ENCODE assay signal across 13 cellular contexts in genomic region chr17:332558-333322, GRCh38. TPM values are rescaled to one million over a fixed set of nuclear protein-coding genes. Genes with fewer than 3 reads are reported as not detected.
DNase-seq lines count a peak whose midpoint lies in the region; ATAC-seq, FAIRE-seq and TF ChIP-seq lines count a peak whose summit lies in the region.
"Had no signal": no experiment of that assay in that cellular context is flagged by ENCODE, and none has a peak within 500 bp of the region (broad histone marks: within the 10 kb centered on the region; RNA-seq: fewer than 3 reads in every experiment).

No MANE protein-coding gene starts in this region.

- dilution Hi-C loops in keratinocyte (cut with MboI; ENCODE audit: extremely low pct_ligation_motif_present, low sequenced_read_pairs) = no loop called here

- H3K36me3 ChIP-seq in keratinocyte (ENCODE audit: control insufficient read depth in 2 of 2, extremely low read depth in 1 of 2, insufficient read depth in 2 of 2, low read length in 2 of 2) = no peaks in the 10 kb centered on the region

- FAIRE-seq in keratinocyte (lab: Jason Lieb, UNC) = peak; percentile 96
- FAIRE-seq: small intestine had no signal

- no peak for ATAC-seq in activated CD8-positive, alpha-beta memory T cell treated with anti-CD3 and anti-CD28 coated beads, Interleukin-2, amount 10 ng/mL, durations not matched to agents 7 days and 5 days
- no peak for ATAC-seq in GM19452 (IDR thresholded peaks at IDR 0.05; ENCODE audit: unreplicated experiment)

- H3K9me3 Mint-ChIP-seq in chondrocyte (ENCODE audit: low read depth) = no peaks in the 10 kb centered on the region
- H3K9me3 Mint-ChIP-seq in activated CD8-positive, alpha-beta memory T cell treated with anti-CD3 and anti-CD28 coated beads, Interleukin-2, amount 10 ng/mL, durations not matched to agents 7 days and 5 days (ENCODE audit: low read depth) = no peaks in the 10 kb centered on the region
- H3K9me3 Mint-ChIP-seq: activated naive CD8-positive, alpha-beta T cell treated with anti-CD3 and anti-CD28 coated beads for 36 hours had no signal

- H3K4me3 ChIP-seq in keratinocyte (ENCODE audit: control insufficient read depth in 2 of 3, extremely low read depth in 1 of 3, insufficient read depth in 2 of 3, low read depth in 1 of 3, low read length in 3 of 3) (peak overlapping the region in 2 of 3 experiments; percentile 28 to 30), skin epidermis (peak overlapping the region in 1 of 7 experiments; percentile 15)

- H3K9me3 ChIP-seq in keratinocyte (ENCODE audit: control insufficient read depth, low read depth, low read length) = no peaks in the 10 kb centered on the region

- H3K27me3 Mint-ChIP-seq in chondrocyte (ENCODE audit: low read depth) = no peaks in the 10 kb centered on the region
- H3K27me3 Mint-ChIP-seq in activated CD8-positive, alpha-beta memory T cell treated with anti-CD3 and anti-CD28 coated beads, Interleukin-2, amount 10 ng/mL, durations not matched to agents 7 days and 5 days = peaks cover 46% of the 10 kb centered on the region

- peak overlapping the region; percentile 42 for H3K9ac ChIP-seq in keratinocyte (ENCODE audit: control insufficient read depth, extremely low read depth, insufficient read depth, low read length)

- H3K36me3 Mint-ChIP-seq in chondrocyte (ENCODE audit: low read depth) = no peaks in the 10 kb centered on the region
- no peaks in the 10 kb centered on the region for H3K36me3 Mint-ChIP-seq in activated CD8-positive, alpha-beta memory T cell treated with anti-CD3 and anti-CD28 coated beads, Interleukin-2, amount 10 ng/mL, durations not matched to agents 7 days and 5 days
- H3K36me3 Mint-ChIP-seq: activated naive CD8-positive, alpha-beta T cell treated with anti-CD3 and anti-CD28 coated beads for 36 hours had no signal

- no peaks in the 10 kb centered on the region for H3K9me1 ChIP-seq in keratinocyte (ENCODE audit: control insufficient read depth, extremely low read depth, insufficient read depth, low read length)

- CTCF ChIA-PET in activated CD8-positive, alpha-beta memory T cell treated with anti-CD3 and anti-CD28 coated beads, Interleukin-2, amount 10 ng/mL, durations not matched to agents 7 days and 5 days (lab: Charles Lee) = no interaction called here

- peak overlapping the region; percentile 65 for H3K4me2 ChIP-seq in keratinocyte (ENCODE audit: control insufficient read depth, extremely low read depth, insufficient read depth, low read depth, low read length)

- no peak overlapping the region for H3K27ac ChIP-seq in keratinocyte (ENCODE audit: control insufficient read depth, insufficient read depth, low read length)
- H3K27ac ChIP-seq in skin epidermis = peak overlapping the region in 17 of 21 experiments; percentile 18 to 82 (median 70)

- TF ChIP-seq CTCF in chondrocyte (IDR thresholded peaks at IDR 0.05) (peak; percentile 26), keratinocyte (optimal IDR thresholded peaks at IDR 0.05 in 1 of 3, IDR thresholded peaks at IDR 0.05 in 1 of 3, conservative IDR thresholded peaks at IDR 0.05 in 1 of 3; ENCODE audit: extremely low read depth in 1 of 3, insufficient read depth in 2 of 3, low read length in 3 of 3) (peak in 1 of 3 experiments; percentile 12)

- peak overlapping the region; percentile 41 for H2AFZ ChIP-seq in keratinocyte (ENCODE audit: control insufficient read depth, low read length)

- H3K4me3 Mint-ChIP-seq in chondrocyte (ENCODE audit: unreplicated experiment) = peak overlapping the region; percentile 61
- H3K4me3 Mint-ChIP-seq in activated CD8-positive, alpha-beta memory T cell treated with anti-CD3 and anti-CD28 coated beads, Interleukin-2, amount 10 ng/mL, durations not matched to agents 7 days and 5 days = no peak overlapping the region

- peaks cover 50% of the 10 kb centered on the region for H3K4me1 Mint-ChIP-seq in chondrocyte (ENCODE audit: low read depth)
- H3K4me1 Mint-ChIP-seq in activated CD8-positive, alpha-beta memory T cell treated with anti-CD3 and anti-CD28 coated beads, Interleukin-2, amount 10 ng/mL, durations not matched to agents 7 days and 5 days = peaks cover 4% of the 10 kb centered on the region

- DNase-seq in GM04503 (ENCODE audit: low read depth) (peak; percentile 36), chondrocyte (ENCODE audit: low spot score) (peak; percentile 89), keratinocyte (ENCODE audit: low read depth, low spot score) (no peak), Ammon's horn (ENCODE audit: low spot score) (no peak)
- DNase-seq in NK-92 treated with Interleukin-12 subunit alpha and Interleukin-12 subunit beta, amount 100 ng/mL, for 24 hours (lab: John Stamatoyannopoulos, UW) = no peak
- DNase-seq in activated CD8-positive, alpha-beta memory T cell treated with anti-CD3 and anti-CD28 coated beads, Interleukin-2, amount 10 ng/mL, durations not matched to agents 7 days and 5 days = no peak
- DNase-seq: activated naive CD8-positive, alpha-beta T cell treated with anti-CD3 and anti-CD28 coated beads for 36 hours; Kasumi-1; NCI-H82; small intestine; stimulated activated naive CD4-positive, alpha-beta T cell treated with Interleukin-2 at 50 U/mL for 16 hours had no signal

- H4K20me1 ChIP-seq in keratinocyte (ENCODE audit: control insufficient read depth, extremely low read depth, insufficient read depth, low read length) = no peaks in the 10 kb centered on the region

- peaks cover 34% of the 10 kb centered on the region for H3K4me1 ChIP-seq in keratinocyte (ENCODE audit: control insufficient read depth, extremely low read depth, insufficient read depth, low read length)

- H3K79me2 ChIP-seq in keratinocyte (ENCODE audit: control insufficient read depth, insufficient read depth, low read length) = no peaks in the 10 kb centered on the region

- peaks cover 18% of the 10 kb centered on the region for H3K27me3 ChIP-seq in keratinocyte (ENCODE audit: control insufficient read depth, extremely low read depth, insufficient read depth, low read length)

- H3K27ac Mint-ChIP-seq in chondrocyte (ENCODE audit: unreplicated experiment) = peak overlapping the region; percentile 95
- no peak overlapping the region for H3K27ac Mint-ChIP-seq in activated CD8-positive, alpha-beta memory T cell treated with anti-CD3 and anti-CD28 coated beads, Interleukin-2, amount 10 ng/mL, durations not matched to agents 7 days and 5 days
- H3K27ac Mint-ChIP-seq: activated naive CD8-positive, alpha-beta T cell treated with anti-CD3 and anti-CD28 coated beads for 36 hours had no signal

RNA-seq across cellular contexts. Expression of gene RPH3AL, which starts 19.9 kb away (rescaled TPM):
- 3.4 to 4.1 TPM (median 4.0 TPM) in 3 replicates for total RNA-seq in chondrocyte
- polyA plus RNA-seq in keratinocyte = 0.31 to 1.2 TPM (median 0.94 TPM) in 3 replicates
- not detected for polyA plus RNA-seq in keratinocyte (2011; ENCODE audit: low read depth)
- polyA plus RNA-seq in keratinocyte (2011; cell fraction: cytosol; rRNA removed) = 0.22 and 0.70 TPM in 2 replicates
- 0.69 and 0.77 TPM in 2 replicates for polyA plus RNA-seq in keratinocyte (2011; cell fraction: nucleus; rRNA removed)
- polyA plus RNA-seq in keratinocyte (2012; ENCODE audit: low replicate concordance) = 0.24 and 0.64 TPM in 2 replicates
- polyA minus RNA-seq in keratinocyte = 0.38 to 0.63 TPM in 2 of 3 replicates, not detected in the other
- not detected for polyA minus RNA-seq in keratinocyte (2011; cell fraction: cytosol; rRNA and poly(A)+ RNA removed)
- polyA minus RNA-seq in keratinocyte (2011; cell fraction: nucleus; rRNA and poly(A)+ RNA removed) = 0.84 and 1.4 TPM in 2 replicates
- total RNA-seq in activated CD8-positive, alpha-beta memory T cell treated with anti-CD3 and anti-CD28 coated beads, Interleukin-2, amount 10 ng/mL, durations not matched to agents 7 days and 5 days = 1 to 10 TPM; 1.2 to 2.9 TPM

Comparison
In these comparisons a context has a peak if more than half of its experiments do, and no peak if none do; other contexts are left out.
1. DNase-seq: peak in GM04503 (single experiment) and chondrocyte (single experiment); none in keratinocyte (single experiment), Ammon's horn (single experiment), NK-92 treated with Interleukin-12 subunit alpha and Interleukin-12 subunit beta, amount 100 ng/mL, for 24 hours (single experiment) and activated CD8-positive, alpha-beta memory T cell treated with anti-CD3 and anti-CD28 coated beads, Interleukin-2, amount 10 ng/mL, durations not matched to agents 7 days and 5 days (single experiment).